Comparison of ENCODE assay signal across 9 cellular contexts in genomic region chr1:92538413-92539061, GRCh38. TPM values are rescaled to one million over a fixed set of nuclear protein-coding genes. Genes with fewer than 3 reads are reported as not detected.
DNase-seq lines count a peak whose midpoint lies in the region; ATAC-seq, FAIRE-seq and TF ChIP-seq lines count a peak whose summit lies in the region.
"Had no signal": no experiment of that assay in that cellular context is flagged by ENCODE, and none has a peak within 500 bp of the region (broad histone marks: within the 10 kb centered on the region; RNA-seq: fewer than 3 reads in every experiment).

No MANE protein-coding gene starts in this region.

- ATAC-seq in GM21717 (IDR thresholded peaks at IDR 0.05; ENCODE audit: unreplicated experiment) (peak; percentile 66), foreskin keratinocyte (peak; percentile 28), body of pancreas (no peak)

- H3K4me1 ChIP-seq in foreskin keratinocyte: no peaks in the 10 kb centered on the region
- peaks cover 18% of the 10 kb centered on the region for H3K4me1 ChIP-seq in body of pancreas

- H3K4me3 ChIP-seq in body of pancreas: no peak overlapping the region

- intact Hi-C loops in body of pancreas (cut with DNase I): no loop called here

- H3K36me3 ChIP-seq in KOPT-K1 (ENCODE audit: insufficient read depth, low read length) (no peaks in the 10 kb centered on the region), body of pancreas (replicated peaks in 1 of 2; ENCODE audit: insufficient read depth in 1 of 2, low read depth in 2 of 2) (no peaks in the 10 kb centered on the region)

- TF ChIP-seq CTCF in foreskin keratinocyte (conservative IDR thresholded peaks at IDR 0.05) (no peak), body of pancreas (IDR thresholded peaks at IDR 0.05) (no peak)

- DNase-seq in GM18507 (ENCODE audit: extremely low spot score, insufficient read length, low read depth) (peak; percentile 23), foreskin keratinocyte (no peak), body of pancreas (no peak), iPS-NIHi7 (ENCODE audit: extremely low spot score) (no peak), CD1c-positive myeloid dendritic cell (ENCODE audit: extremely low spot score) (no peak), NCI-H510A treated with DMSO at 0.1 percent for 48 hours (lab: John Stamatoyannopoulos, UW) (no peak)

- no peaks in the 10 kb centered on the region for H3K9me3 ChIP-seq in KOPT-K1 (ENCODE audit: insufficient read depth, low read length, poor library complexity, severe bottlenecking)
- H3K9me3 ChIP-seq in body of pancreas: no peaks in the 10 kb centered on the region

- H3K27me3 ChIP-seq in foreskin keratinocyte (no peaks in the 10 kb centered on the region), body of pancreas (no peaks in the 10 kb centered on the region)

- H3K27ac ChIP-seq in KOPT-K1 (ENCODE audit: low read depth, low read length, poor library complexity, severe bottlenecking) (peak overlapping the region; percentile 67), foreskin keratinocyte (no peak overlapping the region), body of pancreas (no peak overlapping the region)

- TF ChIP-seq POLR2A in body of pancreas (IDR thresholded peaks at IDR 0.05): no peak

- 77 to 86% methylated on average over 2 of the region's 2 CpGs for WGBS in body of pancreas, 2 donors

- FAIRE-seq in GM18507 (lab: Jason Lieb, UNC): no peak
- FAIRE-seq: bronchial epithelial cell had no signal

RNA-seq across cellular contexts. Expression of gene GFI1, which starts 51.8 kb away (rescaled TPM):
- total RNA-seq in foreskin keratinocyte (0.07 and 0.10 TPM in 2 replicates), body of pancreas (10 to 100 TPM in 1 of 2 donors, 1 to 10 TPM in 1; 6.7 to 14.5 TPM)
- 0.07 TPM in 2 replicates for polyA plus RNA-seq in foreskin keratinocyte
